ENCODE assay signal across 12 cellular contexts in genomic region chr2:106189325-106189724, GRCh38. TPM values are rescaled to one million over a fixed set of nuclear protein-coding genes. Genes with fewer than 3 reads are reported as not detected.
DNase-seq lines count a peak whose midpoint lies in the region; ATAC-seq and TF ChIP-seq lines count a peak whose summit lies in the region.
"Had no signal": no experiment of that assay in that cellular context is flagged by ENCODE, and none has a peak within 500 bp of the region (broad histone marks: within the 10 kb centered on the region; RNA-seq: fewer than 3 reads in every experiment).

No MANE protein-coding gene starts in this region.

- H3K27ac ChIP-seq in endodermal cell (ENCODE audit: low read depth, low read length) (no peak overlapping the region), upper lobe of right lung (no peak overlapping the region)

- no peaks in the 10 kb centered on the region for H3K9me3 Mint-ChIP-seq in stimulated activated naive CD8-positive, alpha-beta T cell treated with anti-CD3 and anti-CD28 coated beads, Interleukin-15, Interleukin-2, amounts not matched to agents 100 ng/mL and 50 ng/mL, for 24 hours
- H3K9me3 Mint-ChIP-seq in endodermal cell: no peaks in the 10 kb centered on the region

- H3K27me3 ChIP-seq in endodermal cell (ENCODE audit: control insufficient read depth, insufficient read depth, low read length, poor library complexity, severe bottlenecking) (no peaks in the 10 kb centered on the region), upper lobe of right lung (no peaks in the 10 kb centered on the region)

- 92 to 100% methylated on average over 3 to 6 of the region's 6 CpGs for WGBS in endodermal cell (ENCODE audit: insufficient coverage in 1 of 2, insufficient read length in 1 of 2), 2 experiments

- H3K4me1 Mint-ChIP-seq in stimulated activated naive CD8-positive, alpha-beta T cell treated with anti-CD3 and anti-CD28 coated beads, Interleukin-15, Interleukin-2, amounts not matched to agents 100 ng/mL and 50 ng/mL, for 24 hours (ENCODE audit: low read depth): peaks cover 77% of the 10 kb centered on the region
- peaks cover 33% of the 10 kb centered on the region for H3K4me1 Mint-ChIP-seq in endodermal cell

- DNase-seq in stimulated activated naive CD8-positive, alpha-beta T cell treated with anti-CD3 and anti-CD28 coated beads, Interleukin-15, Interleukin-2, amounts not matched to agents 100 U/mL and 50 U/mL, for 24 hours: no peak
- DNase-seq in NOMO-1 (lab: John Stamatoyannopoulos, UW; ENCODE audit: unreplicated experiment in 2 of 2): peak; percentile 55 to 66
- DNase-seq in endodermal cell: peak; percentile 55
- DNase-seq in upper lobe of right lung: no peak
- no peak for DNase-seq in COLO829 (ENCODE audit: low spot score)
- DNase-seq in H4 (ENCODE audit: low spot score): no peak
- DNase-seq: activated naive CD4-positive, alpha-beta T cell; cerebellar nuclear complex; NCI-H345 had no signal

- H3K36me3 ChIP-seq in endodermal cell (ENCODE audit: control insufficient read depth, insufficient read depth, low read length) (peaks cover 3% of the 10 kb centered on the region), upper lobe of right lung (no peaks in the 10 kb centered on the region)

- peak overlapping the region; percentile 64 for H3K27ac Mint-ChIP-seq in stimulated activated naive CD8-positive, alpha-beta T cell treated with anti-CD3 and anti-CD28 coated beads, Interleukin-15, Interleukin-2, amounts not matched to agents 100 ng/mL and 50 ng/mL, for 24 hours
- peak overlapping the region; percentile 33 for H3K27ac Mint-ChIP-seq in endodermal cell

- no peak overlapping the region for H3K4me3 ChIP-seq in endodermal cell (ENCODE audit: low read length)
- no peak overlapping the region for H3K4me3 ChIP-seq in upper lobe of right lung
- H3K4me3 ChIP-seq: skin epidermis had no signal

- no peak for TF ChIP-seq CTCF in endodermal cell (conservative IDR thresholded peaks at IDR 0.05)
- no peak for TF ChIP-seq CTCF in upper lobe of right lung (IDR thresholded peaks at IDR 0.05)

- no peak overlapping the region for H3K9ac ChIP-seq in endodermal cell (ENCODE audit: extremely low read depth, low read length, poor library complexity, severe bottlenecking)

- no peaks in the 10 kb centered on the region for H3K9me3 ChIP-seq in endodermal cell (ENCODE audit: control insufficient read depth, low read length)
- no peaks in the 10 kb centered on the region for H3K9me3 ChIP-seq in upper lobe of right lung

- no peak for ATAC-seq in stimulated activated naive CD8-positive, alpha-beta T cell treated with anti-CD3 and anti-CD28 coated beads, Interleukin-15, Interleukin-2, amounts not matched to agents 100 U/mL and 50 U/mL, for 24 hours
- ATAC-seq in upper lobe of right lung (peak; percentile 8), GM19467 (IDR thresholded peaks at IDR 0.05; ENCODE audit: unreplicated experiment) (no peak)

- H3K4me3 Mint-ChIP-seq in stimulated activated naive CD8-positive, alpha-beta T cell treated with anti-CD3 and anti-CD28 coated beads, Interleukin-15, Interleukin-2, amounts not matched to agents 100 ng/mL and 50 ng/mL, for 24 hours: peak overlapping the region; percentile 57
- H3K4me3 Mint-ChIP-seq in endodermal cell: no peak overlapping the region

- no peaks in the 10 kb centered on the region for H3K27me3 Mint-ChIP-seq in stimulated activated naive CD8-positive, alpha-beta T cell treated with anti-CD3 and anti-CD28 coated beads, Interleukin-15, Interleukin-2, amounts not matched to agents 100 ng/mL and 50 ng/mL, for 24 hours
- no peaks in the 10 kb centered on the region for H3K27me3 Mint-ChIP-seq in endodermal cell (ENCODE audit: insufficient read depth)

- peaks cover 33% of the 10 kb centered on the region for H3K36me3 Mint-ChIP-seq in stimulated activated naive CD8-positive, alpha-beta T cell treated with anti-CD3 and anti-CD28 coated beads, Interleukin-15, Interleukin-2, amounts not matched to agents 100 ng/mL and 50 ng/mL, for 24 hours (ENCODE audit: low read depth)
- H3K36me3 Mint-ChIP-seq in endodermal cell (ENCODE audit: low read depth): peaks cover 9% of the 10 kb centered on the region

- H3K4me1 ChIP-seq in endodermal cell (ENCODE audit: control insufficient read depth, insufficient read depth, low read length): no peaks in the 10 kb centered on the region
- peaks cover 29% of the 10 kb centered on the region for H3K4me1 ChIP-seq in upper lobe of right lung

- intact Hi-C loops in upper lobe of right lung (cut with DNase I): no loop called here

RNA-seq across cellular contexts. Expression of gene UXS1, which starts 4.8 kb away (rescaled TPM):
- 10 to 100 TPM; 43.0 to 44.6 TPM for total RNA-seq in endodermal cell
- 53.5 TPM for polyA plus RNA-seq in endodermal cell (2013, experiment 1 of 2)
- polyA plus RNA-seq in endodermal cell (2013, experiment 2 of 2): 50.5 TPM
- total RNA-seq in upper lobe of right lung: 64.8 TPM
- 31.0 and 49.1 TPM in 2 replicates for total RNA-seq in H4 (2014; rRNA removed; shearing (Covaris generic))

Comparison
In these comparisons a context has a peak if more than half of its experiments do, and no peak if none do; other contexts are left out.
1. DNase-seq: peak in NOMO-1 (2 of 2) and endodermal cell (single experiment); none in stimulated activated naive CD8-positive, alpha-beta T cell treated with anti-CD3 and anti-CD28 coated beads, Interleukin-15, Interleukin-2, amounts not matched to agents 100 U/mL and 50 U/mL, for 24 hours (single experiment), upper lobe of right lung (single experiment), COLO829 (single experiment) and H4 (single experiment).